In the genomic region with DNA sequence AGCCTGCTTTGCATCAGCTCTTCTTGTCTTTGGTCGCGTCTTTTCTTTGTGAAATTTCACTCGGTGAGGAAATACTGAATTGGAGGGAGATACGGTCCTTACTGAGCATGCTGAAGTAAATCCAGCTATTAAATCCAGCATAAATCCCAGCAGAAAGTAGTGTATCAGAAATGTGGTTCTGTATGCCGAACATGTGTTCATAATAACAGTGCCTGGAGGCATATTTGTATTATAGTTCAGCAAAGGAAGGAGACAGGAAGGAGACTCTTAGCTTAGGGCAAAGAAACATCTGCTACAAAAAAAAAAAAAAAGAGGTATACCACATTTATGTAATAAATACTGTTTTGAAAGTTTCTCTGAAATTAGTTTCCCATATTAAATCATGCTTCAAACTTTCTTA, we compare ENCODE assay signal across 17 cellular contexts.
DNase-seq lines count a peak whose midpoint lies in the region; TF ChIP-seq lines count a peak whose summit lies in the region.
"Had no signal": no experiment of that assay in that cellular context is flagged by ENCODE, and none has a peak within 500 bp of the region (broad histone marks: within the 10 kb centered on the region; RNA-seq: fewer than 3 reads in every experiment).

No MANE protein-coding gene starts in this region.

- DNase-seq in EH (ENCODE audit: low read depth) (peak; percentile 62), NCI-H146 (lab: John Stamatoyannopoulos, UW) (peak; percentile 82), fibroblast of peridontal ligament (ENCODE audit: extremely low read depth) (peak; percentile 70), sigmoid colon (no peak), foreskin melanocyte (no peak), T-helper 9 cell (no peak)
- no peak for DNase-seq in effector CD4-positive, alpha-beta T cell
- DNase-seq: activated CD4-positive, alpha-beta T cell treated with anti-CD3 and anti-CD28 coated beads, Interleukin-2, amount 50 U/mL, for 4 hours; activated naive CD8-positive, alpha-beta T cell treated with anti-CD3 and anti-CD28 coated beads for 36 hours; activated T-cell treated with anti-CD3 and anti-CD28 coated beads, Interleukin-2, amount 50 U/mL, for 48 hours; DMS79; MV-4-11; NCI-H748 treated with DMSO at 0.1 percent for 48 hours; PC-9; retina; SW 1271 had no signal

- intact Hi-C loops in sigmoid colon (cut with DNase I) = no loop called here

- no peaks in the 10 kb centered on the region for H3K27me3 ChIP-seq in sigmoid colon
- H3K27me3 ChIP-seq: breast epithelium had no signal

- no peak for TF ChIP-seq EP300 in sigmoid colon (IDR thresholded peaks at IDR 0.05)

- no peak overlapping the region for H3K4me3 ChIP-seq in sigmoid colon
- H3K4me3 ChIP-seq: breast epithelium, PC-9 had no signal

- 52 to 81% methylated on average over 5 of the region's 5 CpGs for WGBS in sigmoid colon, 2 donors

- H3K9me3 ChIP-seq in sigmoid colon = no peaks in the 10 kb centered on the region
- H3K9me3 ChIP-seq: breast epithelium had no signal

- no peaks in the 10 kb centered on the region for H3K36me3 ChIP-seq in sigmoid colon
- H3K36me3 ChIP-seq: breast epithelium had no signal

- H3K27ac ChIP-seq in sigmoid colon = peak overlapping the region; percentile 4 to 49 (median 34)
- H3K27ac ChIP-seq: breast epithelium, PC-9 had no signal

- H3K4me1 ChIP-seq in sigmoid colon = peaks cover 0 to 36% (median 11%) of the 10 kb centered on the region in 4 donors
- H3K4me1 ChIP-seq: breast epithelium had no signal

- TF ChIP-seq POLR2A in sigmoid colon (IDR thresholded peaks at IDR 0.05) = no peak

- no peak for TF ChIP-seq CTCF in sigmoid colon (IDR thresholded peaks at IDR 0.05)

Comparison
In these comparisons a context has a peak if more than half of its experiments do, and no peak if none do; other contexts are left out.
1. DNase-seq: peak in EH (single experiment), NCI-H146 (single experiment) and fibroblast of peridontal ligament (single experiment); none in sigmoid colon (single experiment), foreskin melanocyte (single experiment), effector CD4-positive, alpha-beta T cell (single experiment) and T-helper 9 cell (single experiment).